19 cellular contexts compared by ENCODE assay signal in genomic region chr2:233442028-233442310, GRCh38.
DNase-seq lines count a peak whose midpoint lies in the region; ATAC-seq and TF ChIP-seq lines count a peak whose summit lies in the region.
"Had no signal": no experiment of that assay in that cellular context is flagged by ENCODE, and none has a peak within 500 bp of the region (broad histone marks: within the 10 kb centered on the region; RNA-seq: fewer than 3 reads in every experiment).

No MANE protein-coding gene starts in this region.

- CTCF ChIA-PET in CD8-positive, alpha-beta T cell (lab: Charles Lee): interaction anchor here (5.3 to 37.8 kb wide), 3 partner anchors 14 to 41 kb away, joined by 75 to 847 read pairs (median 81); no protein-coding TSS in a partner anchor

- no peak overlapping the region for H3K27ac ChIP-seq in CD8-positive, alpha-beta T cell (ENCODE audit: low read depth, low read length)
- H3K27ac ChIP-seq in coronary artery: no peak overlapping the region
- H3K27ac ChIP-seq: 22Rv1, left lung, right lobe of liver, VCaP had no signal

- ATAC-seq in CD8-positive, alpha-beta T cell: no peak
- no peak for ATAC-seq in GM19463 (IDR thresholded peaks at IDR 0.05; ENCODE audit: unreplicated experiment)
- ATAC-seq: activated T-helper 17 cell treated with anti-CD3 and anti-CD28 coated beads, Interleukin-2, amount 50 U/mL, for 72 hours; left lung; mucosa of descending colon; right lobe of liver; stimulated activated naive CD8-positive, alpha-beta T cell treated with anti-CD3 and anti-CD28 coated beads, Interleukin-15, Interleukin-2, amounts not matched to agents 100 U/mL and 50 U/mL, for 24 hours had no signal

- peaks cover 14% of the 10 kb centered on the region for H3K4me1 ChIP-seq in CD8-positive, alpha-beta T cell (ENCODE audit: insufficient read depth, low read length)
- H3K4me1 ChIP-seq: left lung, right lobe of liver had no signal

- TF ChIP-seq CTCF in CD8-positive, alpha-beta T cell (IDR thresholded peaks at IDR 0.05): no peak
- TF ChIP-seq CTCF in coronary artery (IDR thresholded peaks at IDR 0.05): no peak

- H3K9me3 Mint-ChIP-seq in T-helper 1 cell treated with Interleukin-12 subunit alpha and Interleukin-12 subunit beta and Interleukin-4 antibody, amounts not matched to agents 30 μg/mL and 1 μg/mL, for 36 hours: no peaks in the 10 kb centered on the region
- no peaks in the 10 kb centered on the region for H3K9me3 Mint-ChIP-seq in CD8-positive, alpha-beta T cell
- H3K9me3 Mint-ChIP-seq: activated T-helper 17 cell treated with anti-CD3 and anti-CD28 coated beads, Interleukin-2, amount 50 U/mL, for 72 hours had no signal

- intact Hi-C loops in CD8-positive, alpha-beta T cell (cut with DNase I, micrococcal nuclease): loop anchor here (2.0 to 5.0 kb wide), 2 partner anchors 19 to 170 kb away; no protein-coding TSS in a partner anchor
- intact Hi-C loops in posterior vena cava (cut with DNase I): loop anchor here (5.0 to 10.0 kb wide), 3 partner anchors 80 to 150 kb away; partner anchors contain the start of gene DGKD (in 1 of the 2)

- no peak overlapping the region for H3K4me3 ChIP-seq in CD8-positive, alpha-beta T cell (ENCODE audit: low read depth, low read length)
- H3K4me3 ChIP-seq in coronary artery: no peak overlapping the region
- H3K4me3 ChIP-seq: left lung, mucosa of descending colon, right lobe of liver had no signal

- H3K4me1 Mint-ChIP-seq in T-helper 1 cell treated with Interleukin-12 subunit alpha and Interleukin-12 subunit beta and Interleukin-4 antibody, amounts not matched to agents 30 μg/mL and 1 μg/mL, for 36 hours (ENCODE audit: low read depth): peaks cover 14% of the 10 kb centered on the region
- H3K4me1 Mint-ChIP-seq in CD8-positive, alpha-beta T cell (ENCODE audit: low read depth): peaks cover 32% of the 10 kb centered on the region

- peak overlapping the region; percentile 45 for H3K27ac Mint-ChIP-seq in T-helper 1 cell treated with Interleukin-12 subunit alpha and Interleukin-12 subunit beta and Interleukin-4 antibody, amounts not matched to agents 30 μg/mL and 1 μg/mL, for 36 hours
- peak overlapping the region; percentile 84 for H3K27ac Mint-ChIP-seq in CD8-positive, alpha-beta T cell

- H3K27me3 Mint-ChIP-seq in T-helper 1 cell treated with Interleukin-12 subunit alpha and Interleukin-12 subunit beta and Interleukin-4 antibody, amounts not matched to agents 30 μg/mL and 1 μg/mL, for 36 hours (ENCODE audit: low read depth): no peaks in the 10 kb centered on the region
- H3K27me3 Mint-ChIP-seq in CD8-positive, alpha-beta T cell (ENCODE audit: low read depth): no peaks in the 10 kb centered on the region
- H3K27me3 Mint-ChIP-seq: activated T-helper 17 cell treated with anti-CD3 and anti-CD28 coated beads, Interleukin-2, amount 50 U/mL, for 72 hours had no signal

- no peaks in the 10 kb centered on the region for H3K9me3 ChIP-seq in CD8-positive, alpha-beta T cell (ENCODE audit: low read length)
- H3K9me3 ChIP-seq: left lung, mucosa of descending colon, right lobe of liver had no signal

- H3K4me3 Mint-ChIP-seq in T-helper 1 cell treated with Interleukin-12 subunit alpha and Interleukin-12 subunit beta and Interleukin-4 antibody, amounts not matched to agents 30 μg/mL and 1 μg/mL, for 36 hours: no peak overlapping the region
- H3K4me3 Mint-ChIP-seq in CD8-positive, alpha-beta T cell: no peak overlapping the region
- H3K4me3 Mint-ChIP-seq: activated T-helper 17 cell treated with anti-CD3 and anti-CD28 coated beads, Interleukin-2, amount 50 U/mL, for 72 hours had no signal

- peaks cover 23% of the 10 kb centered on the region for H3K36me3 Mint-ChIP-seq in T-helper 1 cell treated with Interleukin-12 subunit alpha and Interleukin-12 subunit beta and Interleukin-4 antibody, amounts not matched to agents 30 μg/mL and 1 μg/mL, for 36 hours (ENCODE audit: low read depth)
- peaks cover 89% of the 10 kb centered on the region for H3K36me3 Mint-ChIP-seq in CD8-positive, alpha-beta T cell

- no peaks in the 10 kb centered on the region for H3K27me3 ChIP-seq in CD8-positive, alpha-beta T cell (ENCODE audit: insufficient read depth, low read length)
- H3K27me3 ChIP-seq: left lung, right lobe of liver had no signal

- POLR2A ChIA-PET in CD8-positive, alpha-beta T cell (lab: Charles Lee): interaction anchor here (2.0 to 2.6 kb wide), 2 partner anchors 36 to 38 kb away, joined by 8 read pairs; no protein-coding TSS in a partner anchor

- peaks cover 62% of the 10 kb centered on the region for H3K36me3 ChIP-seq in CD8-positive, alpha-beta T cell (ENCODE audit: insufficient read depth, low read length)

- DNase-seq in T-helper 1 cell (no peak), coronary artery (ENCODE audit: low spot score) (peak; percentile 63), posterior vena cava (ENCODE audit: low spot score) (peak; percentile 50), NOMO-1 treated with DMSO at 0.1 percent for 48 hours (lab: John Stamatoyannopoulos, UW; ENCODE audit: unreplicated experiment) (no peak)
- no peak for DNase-seq in CD8-positive, alpha-beta T cell
- no peak for DNase-seq in stimulated activated CD4-positive, alpha-beta T cell treated with anti-CD3 and anti-CD28 coated beads, Interleukin-12 subunit alpha, Interleukin-12 subunit beta, amount 100 ng/mL, for 4 hours
- DNase-seq: effector memory CD4-positive, alpha-beta T cell; Kasumi-1; NCI-H1092; NCI-H510A treated with DMSO at 0.1 percent for 48 hours; stimulated activated naive CD8-positive, alpha-beta T cell treated with anti-CD3 and anti-CD28 coated beads, Interleukin-15, Interleukin-2, amounts not matched to agents 100 U/mL and 50 U/mL, for 24 hours had no signal

Comparison
In these comparisons a context has a peak if more than half of its experiments do, and no peak if none do; other contexts are left out.
1. DNase-seq: peak in coronary artery (single experiment) and posterior vena cava (single experiment); none in T-helper 1 cell (0 of 5), CD8-positive, alpha-beta T cell (0 of 7), stimulated activated CD4-positive, alpha-beta T cell treated with anti-CD3 and anti-CD28 coated beads, Interleukin-12 subunit alpha, Interleukin-12 subunit beta, amount 100 ng/mL, for 4 hours (single experiment) and NOMO-1 treated with DMSO at 0.1 percent for 48 hours (single experiment).